In genomic region chrX:31653395-31653794, GRCh38 we compare ENCODE assay signal across 12 cellular contexts.
DNase-seq lines count a peak whose midpoint lies in the region; TF ChIP-seq lines count a peak whose summit lies in the region.
"Had no signal": no experiment of that assay in that cellular context is flagged by ENCODE, and none has a peak within 500 bp of the region (broad histone marks: within the 10 kb centered on the region; RNA-seq: fewer than 3 reads in every experiment).

No MANE protein-coding gene starts in this region.

- no peaks in the 10 kb centered on the region for H3K36me3 Mint-ChIP-seq in chondrocyte (ENCODE audit: low read depth)
- H3K36me3 Mint-ChIP-seq: CD4-positive, CD25-positive, alpha-beta regulatory T cell had no signal

- H3K4me3 Mint-ChIP-seq in chondrocyte (ENCODE audit: unreplicated experiment), result no peak overlapping the region
- H3K4me3 Mint-ChIP-seq: CD4-positive, CD25-positive, alpha-beta regulatory T cell had no signal

- H3K4me1 Mint-ChIP-seq in chondrocyte (ENCODE audit: low read depth), result peaks cover 42% of the 10 kb centered on the region
- H3K4me1 Mint-ChIP-seq: CD4-positive, CD25-positive, alpha-beta regulatory T cell had no signal

- DNase-seq in DMS53 (lab: John Stamatoyannopoulos, UW) (peak; percentile 7), DMS53 treated with DMSO at 0.1 percent for 48 hours (lab: John Stamatoyannopoulos, UW; ENCODE audit: unreplicated experiment) (no peak), left ventricle myocardium inferior (no peak), right atrium auricular region (ENCODE audit: low spot score) (no peak), chondrocyte (ENCODE audit: low spot score) (no peak), GM13977 (ENCODE audit: low spot score) (no peak), AML-193 (lab: John Stamatoyannopoulos, UW) (no peak), ecto neural progenitor cell (ENCODE audit: low spot score) (no peak)
- DNase-seq: CD4-positive, CD25-positive, alpha-beta regulatory T cell; DMS79 had no signal

- TF ChIP-seq CTCF in left ventricle myocardium inferior (IDR thresholded peaks at IDR 0.05; ENCODE audit: borderline replicate concordance), result no peak
- TF ChIP-seq CTCF in right atrium auricular region (IDR thresholded peaks at IDR 0.05), result no peak
- peak; percentile 13 for TF ChIP-seq CTCF in chondrocyte (IDR thresholded peaks at IDR 0.05)
- TF ChIP-seq CTCF in GM13977 (IDR thresholded peaks at IDR 0.05; ENCODE audit: extremely low read depth, insufficient read depth, missing control alignments), result no peak

- H3K4me1 ChIP-seq in left ventricle myocardium inferior (no peaks in the 10 kb centered on the region), right atrium auricular region (no peaks in the 10 kb centered on the region)
- H3K4me1 ChIP-seq: BLaER1 had no signal

- peaks cover 17% of the 10 kb centered on the region for H3K9me3 Mint-ChIP-seq in chondrocyte (ENCODE audit: low read depth)

- intact Hi-C loops in left ventricle myocardium inferior (cut with micrococcal nuclease), result no loop called here

- H3K27ac Mint-ChIP-seq in chondrocyte (ENCODE audit: unreplicated experiment), result no peak overlapping the region
- H3K27ac Mint-ChIP-seq: CD4-positive, CD25-positive, alpha-beta regulatory T cell had no signal

- H3K36me3 ChIP-seq in left ventricle myocardium inferior, result no peaks in the 10 kb centered on the region
- H3K36me3 ChIP-seq in right atrium auricular region, result no peaks in the 10 kb centered on the region
- H3K36me3 ChIP-seq: BLaER1 had no signal

- no peaks in the 10 kb centered on the region for H3K27me3 Mint-ChIP-seq in chondrocyte (ENCODE audit: low read depth)
- H3K27me3 Mint-ChIP-seq: CD4-positive, CD25-positive, alpha-beta regulatory T cell had no signal

- H3K4me3 ChIP-seq in left ventricle myocardium inferior (no peak overlapping the region), right atrium auricular region (no peak overlapping the region)
- H3K4me3 ChIP-seq: BLaER1 had no signal

- H3K27ac ChIP-seq in left ventricle myocardium inferior (replicated peaks), result peak overlapping the region; percentile 8
- H3K27ac ChIP-seq in right atrium auricular region, result no peak overlapping the region
- H3K27ac ChIP-seq: 22Rv1, BLaER1 had no signal

- in situ Hi-C loops in GM13977 (cut with MboI; ENCODE audit: low pct_unique_long_range_greater_than_20kb, low sequenced_read_pairs, unreplicated experiment), result loop anchor here (25.0 kb wide), 3 partner anchors 366 to 616 kb away; no protein-coding TSS in a partner anchor

- H3K9me3 ChIP-seq in left ventricle myocardium inferior (replicated peaks) (no peaks in the 10 kb centered on the region), right atrium auricular region (no peaks in the 10 kb centered on the region)
- H3K9me3 ChIP-seq: BLaER1 had no signal

- H3K27me3 ChIP-seq in left ventricle myocardium inferior (ENCODE audit: low read depth) (no peaks in the 10 kb centered on the region), right atrium auricular region (no peaks in the 10 kb centered on the region)
